14 cellular contexts compared by ENCODE assay signal in the genomic region with DNA sequence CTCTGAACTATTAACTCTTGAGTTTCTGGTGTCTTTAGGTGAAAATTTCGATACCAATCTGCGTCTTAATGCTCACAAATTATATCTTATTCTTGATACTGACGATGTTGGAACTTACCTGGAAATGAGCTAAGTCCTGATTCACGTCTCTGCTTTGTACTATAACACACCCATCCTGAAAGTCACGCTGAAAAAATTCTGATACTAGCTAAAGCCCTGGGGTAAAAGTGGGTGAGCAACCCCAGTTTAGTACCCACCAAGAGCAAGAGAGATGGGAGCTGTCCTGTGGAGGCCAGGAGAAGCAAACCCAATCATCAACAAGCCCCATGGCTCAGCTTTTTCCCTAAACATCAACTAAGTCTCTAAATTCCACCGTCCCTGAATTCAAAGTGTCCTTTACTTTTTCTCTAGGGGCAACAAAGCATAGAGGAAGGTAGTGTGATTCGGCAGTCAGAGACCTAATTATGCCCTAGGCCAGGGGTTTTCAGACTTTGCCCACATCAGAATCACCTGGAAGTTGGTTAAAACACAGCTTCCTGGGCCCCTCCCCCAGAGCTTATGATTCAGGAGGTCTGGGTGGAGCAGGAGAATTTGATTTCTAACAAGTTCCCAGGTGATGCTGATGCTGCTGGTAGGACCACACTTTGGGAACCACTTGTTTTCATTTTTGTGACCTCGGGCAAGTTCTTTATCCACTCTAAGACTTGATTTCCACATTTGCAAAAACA.
DNase-seq lines count a peak whose midpoint lies in the region; ATAC-seq, FAIRE-seq and TF ChIP-seq lines count a peak whose summit lies in the region.
"Had no signal": no experiment of that assay in that cellular context is flagged by ENCODE, and none has a peak within 500 bp of the region (broad histone marks: within the 10 kb centered on the region; RNA-seq: fewer than 3 reads in every experiment).

No MANE protein-coding gene starts in this region.

- peak overlapping the region; percentile 79 for H3K9ac ChIP-seq in keratinocyte (ENCODE audit: control insufficient read depth, extremely low read depth, insufficient read depth, low read length)

- ATAC-seq in RWPE2 (ENCODE audit: low read depth) (peak; percentile 92), left ventricle myocardium superior (no peak)
- ATAC-seq: HCT116 had no signal

- dilution Hi-C loops in keratinocyte (cut with MboI; ENCODE audit: extremely low pct_ligation_motif_present, low sequenced_read_pairs): no loop called here

- peaks cover 10% of the 10 kb centered on the region for H3K36me3 Mint-ChIP-seq in MCF 10A (ENCODE audit: insufficient read depth, unreplicated experiment)

- H3K4me2 ChIP-seq in keratinocyte (ENCODE audit: control insufficient read depth, extremely low read depth, insufficient read depth, low read depth, low read length): peak overlapping the region; percentile 66

- H3K27me3 Mint-ChIP-seq in MCF 10A (ENCODE audit: insufficient read depth, unreplicated experiment): no peaks in the 10 kb centered on the region

- BruUV-seq in MCF 10A (replicated peaks; lab: Mats Ljungman, UMichigan): TSS peak; percentile 90

- intact Hi-C loops in MCF 10A (cut with micrococcal nuclease): loop anchor here (2.0 kb wide), 2 partner anchors 14 to 90 kb away; partner anchors contain the start of genes OSBPL10 and ZNF860
- intact Hi-C loops in breast epithelium (cut with DNase I; ENCODE audit: low total_unique reads): no loop called here
- intact Hi-C loops in left ventricle myocardium superior (cut with micrococcal nuclease): no loop called here

- peaks cover 62% of the 10 kb centered on the region for H3K79me2 ChIP-seq in keratinocyte (ENCODE audit: control insufficient read depth, insufficient read depth, low read length)

- H3K9me3 Mint-ChIP-seq in MCF 10A (ENCODE audit: unreplicated experiment): no peaks in the 10 kb centered on the region

- no peak for TF ChIP-seq POLR2A in breast epithelium (IDR thresholded peaks at IDR 0.05)

- H3K27ac Mint-ChIP-seq in MCF 10A (ENCODE audit: low read depth, unreplicated experiment): peak overlapping the region; percentile 88

- no peaks in the 10 kb centered on the region for H3K36me3 ChIP-seq in breast epithelium
- peaks cover 8% of the 10 kb centered on the region; the same call in 1 of the 2 replicates for H3K36me3 ChIP-seq in RWPE2 (ENCODE audit: low read depth)
- H3K36me3 ChIP-seq in keratinocyte (ENCODE audit: control insufficient read depth in 2 of 2, extremely low read depth in 1 of 2, insufficient read depth in 2 of 2, low read length in 2 of 2): peaks cover 2 to 8% of the 10 kb centered on the region in 2 experiments

- H3K4me1 ChIP-seq in breast epithelium: no peaks in the 10 kb centered on the region
- H3K4me1 ChIP-seq in RWPE2 (ENCODE audit: insufficient read depth, poor library complexity, severe bottlenecking): peaks cover 73% of the 10 kb centered on the region
- H3K4me1 ChIP-seq in keratinocyte (ENCODE audit: control insufficient read depth, extremely low read depth, insufficient read depth, low read length): peaks cover 68% of the 10 kb centered on the region

- H2AFZ ChIP-seq in keratinocyte (ENCODE audit: control insufficient read depth, low read length): peak overlapping the region; percentile 7

- H3K9me3 ChIP-seq in breast epithelium (no peaks in the 10 kb centered on the region), RWPE2 (ENCODE audit: severe bottlenecking) (no peaks in the 10 kb centered on the region), keratinocyte (ENCODE audit: control insufficient read depth, low read depth, low read length) (no peaks in the 10 kb centered on the region)

- no peaks in the 10 kb centered on the region for H4K20me1 ChIP-seq in keratinocyte (ENCODE audit: control insufficient read depth, extremely low read depth, insufficient read depth, low read length)

- H3K27me3 ChIP-seq in breast epithelium (no peaks in the 10 kb centered on the region), RWPE2 (ENCODE audit: insufficient read depth, poor library complexity, severe bottlenecking) (no peaks in the 10 kb centered on the region), keratinocyte (ENCODE audit: control insufficient read depth, extremely low read depth, insufficient read depth, low read length) (no peaks in the 10 kb centered on the region)

- H3K4me3 Mint-ChIP-seq in MCF 10A (ENCODE audit: unreplicated experiment): peak overlapping the region; percentile 60

- H3K27ac ChIP-seq in breast epithelium (no peak overlapping the region), RWPE2 (ENCODE audit: poor library complexity, severe bottlenecking) (peak overlapping the region; percentile 100), keratinocyte (ENCODE audit: control insufficient read depth, insufficient read depth, low read length) (peak overlapping the region; percentile 97)

- peaks cover 72% of the 10 kb centered on the region for H3K4me1 Mint-ChIP-seq in MCF 10A (ENCODE audit: insufficient read depth, unreplicated experiment)

- H3K9me1 ChIP-seq in keratinocyte (ENCODE audit: control insufficient read depth, extremely low read depth, insufficient read depth, low read length): no peaks in the 10 kb centered on the region

- CTCF ChIA-PET in MCF 10A (lab: Yijun Ruan, JAX): interaction anchor here (0.6 to 2.5 kb wide), 9 partner anchors 11 to 166 kb away, joined by 3 to 10 read pairs (median 4); no protein-coding TSS in a partner anchor

- peak; percentile 93 for FAIRE-seq in keratinocyte (lab: Jason Lieb, UNC)

- DNase-seq in MCF 10A (ENCODE audit: unreplicated experiment) (peak; percentile 57), breast epithelium (ENCODE audit: low spot score in 2 of 2) (no peak), RWPE2 (ENCODE audit: low spot score) (peak; percentile 73), keratinocyte (ENCODE audit: low read depth, low spot score) (peak; percentile 79), NCI-H1092 (lab: John Stamatoyannopoulos, UW) (no peak), left ventricle myocardium superior (no peak), SKM-1 treated with dmso at 0.1 percent for 144 hours (lab: John Stamatoyannopoulos, UW; ENCODE audit: unreplicated experiment) (no peak)
- DNase-seq in central memory CD4-positive, alpha-beta T cell: no peak
- DNase-seq: C1 segment of cervical spinal cord, NCI-H1417 treated with DMSO at 0.1 percent for 48 hours, NCI-H2081, NCI-H2227 treated with DMSO at 0.1 percent for 48 hours, NCI-H526 had no signal

- no peak for TF ChIP-seq CTCF in MCF 10A (IDR thresholded peaks at IDR 0.05; ENCODE audit: unreplicated experiment)
- no peak for TF ChIP-seq CTCF in breast epithelium (IDR thresholded peaks at IDR 0.05)
- TF ChIP-seq CTCF in RWPE2 (IDR thresholded peaks at IDR 0.05; ENCODE audit: poor library complexity, severe bottlenecking): no peak
- TF ChIP-seq CTCF in keratinocyte (optimal IDR thresholded peaks at IDR 0.05 in 1 of 3, IDR thresholded peaks at IDR 0.05 in 1 of 3, conservative IDR thresholded peaks at IDR 0.05 in 1 of 3; ENCODE audit: extremely low read depth in 1 of 3, insufficient read depth in 2 of 3, low read length in 3 of 3): no peak

- H3K4me3 ChIP-seq in breast epithelium (no peak overlapping the region), RWPE2 (ENCODE audit: severe bottlenecking) (no peak overlapping the region), keratinocyte (ENCODE audit: control insufficient read depth in 2 of 3, extremely low read depth in 1 of 3, insufficient read depth in 2 of 3, low read depth in 1 of 3, low read length in 3 of 3) (peak overlapping the region in 2 of 3 experiments; percentile 36 to 64)

- POLR2A ChIA-PET in MCF 10A (lab: Yijun Ruan, JAX): interaction anchor here (0.5 to 10.8 kb wide), 27 partner anchors 10 to 358 kb away, joined by 3 to 156 read pairs (median 8); partner anchors contain the start of genes OSBPL10, STT3B and ZNF860

Comparison
In these comparisons a context has a peak if more than half of its experiments do, and no peak if none do; other contexts are left out.
1. DNase-seq: peak in MCF 10A (single experiment), RWPE2 (single experiment) and keratinocyte (single experiment); none in breast epithelium (0 of 2), NCI-H1092 (single experiment), central memory CD4-positive, alpha-beta T cell (single experiment), left ventricle myocardium superior (single experiment) and SKM-1 treated with dmso at 0.1 percent for 144 hours (single experiment).
2. H3K27ac ChIP-seq: peak in RWPE2 (single experiment) and keratinocyte (single experiment); none in breast epithelium (0 of 2).
3. H3K4me3 ChIP-seq: peak in keratinocyte (2 of 3); none in breast epithelium (0 of 3) and RWPE2 (single experiment).